In genomic region chr17:4534928-4535666, GRCh38 we compare ENCODE assay signal across 14 cellular contexts. TPM values are rescaled to one million over a fixed set of nuclear protein-coding genes. Genes with fewer than 3 reads are reported as not detected.
A peak's percentile ranks its signal among the peaks of the same experiment; 100 is the strongest.
DNase-seq lines count a peak whose midpoint lies in the region; ATAC-seq, FAIRE-seq and TF ChIP-seq lines count a peak whose summit lies in the region.
"Had no signal": no experiment of that assay in that cellular context is flagged by ENCODE, and none has a peak within 500 bp of the region (broad histone marks: within the 10 kb centered on the region; RNA-seq: fewer than 3 reads in every experiment).

No MANE protein-coding gene starts in this region.

- H3K79me2 ChIP-seq in H1 (ENCODE audit: control insufficient read depth in 1 of 2, insufficient read depth in 2 of 2, low read length in 2 of 2) (no peaks in the 10 kb centered on the region), GM23248 (ENCODE audit: insufficient read depth) (no peaks in the 10 kb centered on the region)

- H3K23me2 ChIP-seq in H1 (ENCODE audit: low read depth, low read length): peaks cover 4% of the 10 kb centered on the region; the same call in 1 of the 2 replicates

- no peaks in the 10 kb centered on the region for H3F3A ChIP-seq in GM23248 (ENCODE audit: insufficient read depth)

- H3K36me3 ChIP-seq in H1 (ENCODE audit: control insufficient read depth in 2 of 4, insufficient read depth in 4 of 4, low read length in 3 of 4) (peaks cover 0 to 16% (median 12%) of the 10 kb centered on the region in 4 experiments; a peak in 5 of 8 replicates), psoas muscle (ENCODE audit: insufficient read depth in 1 of 2, low read depth in 1 of 2) (peaks cover 0 to 25% of the 10 kb centered on the region in 2 donors), GM23248 (ENCODE audit: low read depth) (no peaks in the 10 kb centered on the region)
- H3K36me3 ChIP-seq: SJCRH30 had no signal

- peak overlapping the region; percentile 14 for H3K27ac ChIP-seq in right cardiac atrium (ENCODE audit: low read length)
- H3K27ac ChIP-seq in H1 (ENCODE audit: low read depth, low read length): no peak overlapping the region
- no peak overlapping the region for H3K27ac ChIP-seq in psoas muscle
- no peak overlapping the region for H3K27ac ChIP-seq in GM23248
- H3K27ac ChIP-seq: SJCRH30 had no signal

- no peak overlapping the region for H2BK15ac ChIP-seq in H1 (ENCODE audit: low read length)

- no peak overlapping the region for H4K5ac ChIP-seq in H1 (ENCODE audit: insufficient read length, low read depth, low read length)

- ATAC-seq in right cardiac atrium: no peak
- peak in 3 of 4 donors; percentile 1 to 6 (median 4) for ATAC-seq in psoas muscle
- ATAC-seq in GM21619 (IDR thresholded peaks at IDR 0.05; ENCODE audit: unreplicated experiment): no peak

- H2BK20ac ChIP-seq in H1 (ENCODE audit: low read length): no peak overlapping the region

- H3K56ac ChIP-seq in H1 (replicated peaks; ENCODE audit: insufficient read length, low read depth, low read length): no peak overlapping the region

- H4K20me1 ChIP-seq in H1 (replicated peaks in 1 of 2; ENCODE audit: control insufficient read depth in 1 of 2, insufficient read depth in 2 of 2, low read length in 2 of 2) (peaks cover 11 to 13% of the 10 kb centered on the region in 2 experiments), GM23248 (ENCODE audit: insufficient read depth) (no peaks in the 10 kb centered on the region)

- H2AK5ac ChIP-seq in H1 (ENCODE audit: low read depth, low read length): no peak overlapping the region

- H3K23ac ChIP-seq in H1 (ENCODE audit: insufficient read length): no peak overlapping the region

- H3K4me2 ChIP-seq in H1 (ENCODE audit: insufficient read depth in 1 of 2, low read depth in 2 of 2, low read length in 2 of 2) (peak overlapping the region; percentile 61 to 79; a peak in 2 of 4 replicates), GM23248 (ENCODE audit: unreplicated experiment) (no peak overlapping the region)

- H3K79me1 ChIP-seq in H1 (ENCODE audit: low read depth, low read length): no peaks in the 10 kb centered on the region

- H2AFZ ChIP-seq in H1 (ENCODE audit: low read length) (no peak overlapping the region), GM23248 (no peak overlapping the region)

- H3K9me2 ChIP-seq in GM23248 (ENCODE audit: insufficient read depth): no peaks in the 10 kb centered on the region

- DNase-seq in right cardiac atrium (peak in 1 of 3 donors; percentile 22), cardiac septum (ENCODE audit: low spot score) (no peak), H1 (ENCODE audit: low read depth in 1 of 2, low spot score in 2 of 2) (peak in 1 of 2 experiments; percentile 66), psoas muscle (peak in 1 of 2 donors; percentile 16), NCI-H1092 (lab: John Stamatoyannopoulos, UW) (no peak), GM23248 (no peak)
- DNase-seq in activated CD4-positive, alpha-beta T cell treated with anti-CD3 and anti-CD28 coated beads for 4 hours: no peak
- DNase-seq: activated naive CD4-positive, alpha-beta T cell; DMS53; NCI-H2107; SJCRH30 had no signal

- POLR2A ChIA-PET in H1 (lab: Charles Lee; ENCODE audit: partially characterized antibody): interaction anchor here (1.0 to 37.1 kb wide), 6 partner anchors 6 to 122 kb away, joined by 3 to 546 read pairs (median 6); partner anchors contain the start of genes GGT6 and MYBBP1A

- no peak overlapping the region for H3K9ac ChIP-seq in H1 (replicated peaks in 1 of 4; ENCODE audit: extremely low read depth in 1 of 4, low read depth in 3 of 4, low read length in 3 of 4)
- H3K9ac ChIP-seq in GM23248: no peak overlapping the region

- peak overlapping the region; percentile 31; the same call in 1 of the 2 replicates for H4K8ac ChIP-seq in H1 (ENCODE audit: extremely low read depth, insufficient read depth, low read length)

- in situ Hi-C loops in GM23248 (cut with MboI): no loop called here

- no peak for TF ChIP-seq EP300 in H1 (IDR thresholded peaks at IDR 0.05; ENCODE audit: borderline replicate concordance in 1 of 2, low read depth in 2 of 2, low read length in 2 of 2)

- TF ChIP-seq RAD21 in H1 (IDR thresholded peaks at IDR 0.05 in 1 of 2, conservative IDR thresholded peaks at IDR 0.05 in 1 of 2; ENCODE audit: low read depth in 2 of 2, low read length in 2 of 2): no peak

- H3K27me3 ChIP-seq in right cardiac atrium (ENCODE audit: control insufficient read depth, insufficient read depth): no peaks in the 10 kb centered on the region
- peaks cover 0 to 34% (median 19%) of the 10 kb centered on the region in 4 experiments; a peak in 4 of 7 replicates for H3K27me3 ChIP-seq in H1 (replicated peaks in 1 of 4; ENCODE audit: control insufficient read depth in 3 of 4, extremely low read depth in 1 of 4, insufficient read depth in 3 of 4, low read length in 3 of 4)
- H3K27me3 ChIP-seq in psoas muscle (ENCODE audit: insufficient read depth in 3 of 3, low read length in 2 of 3): no peaks in the 10 kb centered on the region
- H3K27me3 ChIP-seq in GM23248 (replicated peaks; ENCODE audit: insufficient read depth): no peaks in the 10 kb centered on the region
- H3K27me3 ChIP-seq: SJCRH30 had no signal

- intact Hi-C loops in right cardiac atrium (cut with DNase I): no loop called here
- intact Hi-C loops in cardiac septum (cut with DNase I): loop anchor here (5.0 kb wide), 1 partner anchor 33 kb away; no protein-coding TSS in a partner anchor
- intact Hi-C loops in psoas muscle (cut with DNase I): no loop called here

- TF ChIP-seq POLR2A in H1 (IDR thresholded peaks at IDR 0.05; ENCODE audit: control extremely low read depth in 1 of 2, low read depth in 2 of 2, low read length in 2 of 2): 0 out of 3 replicates have a peak, but pooled peaks of 1 of the 2 experiments have one; percentile 1

- H3K9me3 ChIP-seq in right cardiac atrium (ENCODE audit: control insufficient read depth, low read length): no peaks in the 10 kb centered on the region
- H3K9me3 ChIP-seq in H1 (ENCODE audit: insufficient read depth in 2 of 2, low read depth in 1 of 2, low read length in 1 of 2): no peaks in the 10 kb centered on the region
- H3K9me3 ChIP-seq in psoas muscle: no peaks in the 10 kb centered on the region
- no peaks in the 10 kb centered on the region for H3K9me3 ChIP-seq in GM23248 (ENCODE audit: low read depth)
- H3K9me3 ChIP-seq: SJCRH30 had no signal

- FAIRE-seq in H1 (lab: Jason Lieb, UNC): no peak

- 83% methylated on average over 27 of the region's 27 CpGs for WGBS in right cardiac atrium
- 79% methylated on average over 26 of the region's 27 CpGs; no CpG with 5 or more reads in 1 of the 2 experiments for WGBS in H1 (ENCODE audit: extremely low coverage in 1 of 2, insufficient coverage in 1 of 2, insufficient read length in 1 of 2, insufficient replicate concordance in 2 of 2, low coverage in 1 of 2, low lambda C conversion rate in 2 of 2, missing lambda C conversion rate in 1 of 2), 2 experiments
- WGBS in psoas muscle, 3 donors: 61 to 67% (median 63%) methylated on average over 25 to 27 of the region's 27 CpGs
- WGBS in GM23248 (ENCODE audit: low coverage in 1 of 2, low lambda C conversion rate in 2 of 2, missing lambda C conversion rate in 2 of 2), 2 experiments: 73 to 76% methylated on average over 19 to 27 of the region's 27 CpGs

- H2BK120ac ChIP-seq in H1 (replicated peaks; ENCODE audit: low read depth, low read length): no peak overlapping the region

- H3K14ac ChIP-seq in H1 (ENCODE audit: insufficient read length): no peak overlapping the region

- no peak overlapping the region for H4K91ac ChIP-seq in H1 (replicated peaks; ENCODE audit: insufficient read length, low read length)

- H3K4me3 ChIP-seq in right cardiac atrium (ENCODE audit: low read length): no peak overlapping the region
- peak overlapping the region in 1 of 4 experiments; percentile 55; a peak in 3 of 8 replicates for H3K4me3 ChIP-seq in H1 (ENCODE audit: extremely low read depth in 1 of 4, insufficient read depth in 2 of 4, low read depth in 3 of 4, low read length in 4 of 4)
- H3K4me3 ChIP-seq in psoas muscle: no peak overlapping the region
- H3K4me3 ChIP-seq in GM23248: no peak overlapping the region
- H3K4me3 ChIP-seq: SJCRH30 had no signal

- peak overlapping the region; percentile 46 for H3K4ac ChIP-seq in H1 (replicated peaks; ENCODE audit: insufficient read length, low read depth, low read length)

- H3K18ac ChIP-seq in H1 (ENCODE audit: extremely low read depth, low read length): peak overlapping the region; percentile 60

- TF ChIP-seq CTCF in H1 (IDR thresholded peaks at IDR 0.05; ENCODE audit: control extremely low read depth in 1 of 3, insufficient read depth in 1 of 3, low read depth in 1 of 3, low read length in 3 of 3) (no peak), psoas muscle (IDR thresholded peaks at IDR 0.05) (no peak)

- CTCF ChIA-PET in H1 (lab: Charles Lee; ENCODE audit: partially characterized antibody): interaction anchor here (0.7 to 3.0 kb wide), 5 partner anchors 8 to 60 kb away, joined by 3 to 12 read pairs (median 3); partner anchors contain the start of genes GGT6 and SPNS2

- H2BK5ac ChIP-seq in H1 (ENCODE audit: low read depth, low read length): no peak overlapping the region

- H2BK12ac ChIP-seq in H1 (ENCODE audit: low read depth, low read length): 0 out of 2 replicates have a peak overlapping the region, but pooled peaks have one; percentile 29

- H3K4me1 ChIP-seq in right cardiac atrium (ENCODE audit: control insufficient read depth, insufficient read depth, low read length): peaks cover 22% of the 10 kb centered on the region
- peaks cover 0 to 29% (median 16%) of the 10 kb centered on the region in 4 experiments; a peak in 6 of 7 replicates for H3K4me1 ChIP-seq in H1 (replicated peaks in 1 of 4; ENCODE audit: control insufficient read depth in 3 of 4, insufficient read depth in 4 of 4, low read length in 3 of 4)
- peaks cover 17% of the 10 kb centered on the region for H3K4me1 ChIP-seq in psoas muscle
- H3K4me1 ChIP-seq in GM23248 (ENCODE audit: insufficient read depth): no peaks in the 10 kb centered on the region
- H3K4me1 ChIP-seq: SJCRH30 had no signal

RNA-seq across cellular contexts. Expression of gene MYBBP1A, which starts 20.1 kb away (rescaled TPM):
- total RNA-seq in right cardiac atrium (10 to 100 TPM; 18.4 to 28.5 (median 23.1) TPM), cardiac septum (26.1 TPM), psoas muscle (10 to 100 TPM; 31.3 to 63.2 (median 46.3) TPM)
- polyA plus RNA-seq in right cardiac atrium (15.9 TPM), H1 (2011; rRNA removed) (46.8 and 79.9 TPM in 2 replicates), psoas muscle (10 to 100 TPM; 28.5 to 54.4 (median 35.5) TPM), GM23248 (2016; fragmentation: Nextera tagmentation; extraction: Ambion mirVana) (41.8 and 42.4 TPM in 2 replicates)
- total RNA-seq in H1 (2021; fragmentation: NEBNext Ultra II Directional; extraction: Animal tissue kit (Norgen Biotek cat#: 25700)): 151 and 153 TPM in 2 replicates
- polyA plus RNA-seq in H1 (2011; cell fraction: cytosol; rRNA removed): 58.4 TPM
- polyA plus RNA-seq in H1 (2011; cell fraction: nucleus; rRNA removed): 266 TPM
- 98.7 to 125 TPM (median 120 TPM) in 4 replicates for polyA plus RNA-seq in H1 (2012, experiment 1 of 2)
- polyA plus RNA-seq in H1 (2012, experiment 2 of 2): 114 TPM
- 74.0 TPM for polyA plus RNA-seq in H1 (2013, experiment 1 of 2)
- 63.6 TPM for polyA plus RNA-seq in H1 (2013, experiment 2 of 2)
- 87.5 and 109 TPM in 2 replicates for polyA minus RNA-seq in H1 (2011; rRNA and poly(A)+ RNA removed)
- polyA minus RNA-seq in H1 (2011; cell fraction: cytosol; rRNA and poly(A)+ RNA removed): 88.4 TPM
- polyA minus RNA-seq in H1 (2011; cell fraction: nucleus; rRNA and poly(A)+ RNA removed): 116 TPM
- total RNA-seq in GM23248 (2014; rRNA removed; shearing (Covaris generic)): 51.7 and 56.4 TPM in 2 replicates

RNA-seq across cellular contexts. Expression of gene GGT6, which starts 25.3 kb away (rescaled TPM):
- total RNA-seq in right cardiac atrium (not detected), cardiac septum (not detected), psoas muscle (not detected)
- polyA plus RNA-seq in right cardiac atrium (not detected), H1 (2011; rRNA removed) (0.18 and 0.30 TPM in 2 replicates), psoas muscle (under 1 TPM in 1 of 3 donors, not detected in 2; 0.03 TPM), GM23248 (2016; fragmentation: Nextera tagmentation; extraction: Ambion mirVana) (not detected in 2 replicates)
- total RNA-seq in H1 (2021; fragmentation: NEBNext Ultra II Directional; extraction: Animal tissue kit (Norgen Biotek cat#: 25700)): not detected in 2 replicates
- polyA plus RNA-seq in H1 (2011; cell fraction: cytosol; rRNA removed): 0.16 TPM
- 0.04 TPM for polyA plus RNA-seq in H1 (2011; cell fraction: nucleus; rRNA removed)
- 0.11 to 0.15 TPM in 2 of 4 replicates, not detected in the others for polyA plus RNA-seq in H1 (2012, experiment 1 of 2)
- polyA plus RNA-seq in H1 (2012, experiment 2 of 2): not detected
- 0.02 TPM for polyA plus RNA-seq in H1 (2013, experiment 1 of 2)
- 0.07 TPM for polyA plus RNA-seq in H1 (2013, experiment 2 of 2)
- 0.09 TPM in 1 of 2 replicates, not detected in the other for polyA minus RNA-seq in H1 (2011; rRNA and poly(A)+ RNA removed)
- not detected for polyA minus RNA-seq in H1 (2011; cell fraction: cytosol; rRNA and poly(A)+ RNA removed)
- 0.90 TPM for polyA minus RNA-seq in H1 (2011; cell fraction: nucleus; rRNA and poly(A)+ RNA removed)
- not detected in 2 replicates for total RNA-seq in GM23248 (2014; rRNA removed; shearing (Covaris generic))
- total RNA-seq: activated CD8-positive, alpha-beta memory T cell treated with anti-CD3 and anti-CD28 coated beads for 36 hours; M059J; SJCRH30 had no signal

RNA-seq across cellular contexts. Expression of gene SPNS2, which starts 36.4 kb away (rescaled TPM):
- total RNA-seq in right cardiac atrium (10 to 100 TPM in 2 of 4 donors, 1 to 10 TPM in 2; 9.6 to 12.7 (median 10.3) TPM), cardiac septum (10.3 TPM), psoas muscle (1 to 10 TPM; 3.5 to 7.1 (median 6.3) TPM)
- polyA plus RNA-seq in right cardiac atrium (16.2 TPM), H1 (2011; rRNA removed) (1.2 and 1.9 TPM in 2 replicates), psoas muscle (10 to 100 TPM in 1 of 3 donors, 1 to 10 TPM in 2; 6.0 to 10.6 (median 7.4) TPM), GM23248 (2016; fragmentation: Nextera tagmentation; extraction: Ambion mirVana) (0.29 TPM in 1 of 2 replicates, not detected in the other)
- 0.98 and 1.5 TPM in 2 replicates for total RNA-seq in H1 (2021; fragmentation: NEBNext Ultra II Directional; extraction: Animal tissue kit (Norgen Biotek cat#: 25700))
- polyA plus RNA-seq in H1 (2011; cell fraction: cytosol; rRNA removed): 1.5 TPM
- 2.6 TPM for polyA plus RNA-seq in H1 (2011; cell fraction: nucleus; rRNA removed)
- 0.51 to 1.6 TPM (median 1.4 TPM) in 4 replicates for polyA plus RNA-seq in H1 (2012, experiment 1 of 2)
- polyA plus RNA-seq in H1 (2012, experiment 2 of 2): 1.4 TPM
- 0.77 TPM for polyA plus RNA-seq in H1 (2013, experiment 1 of 2)
- polyA plus RNA-seq in H1 (2013, experiment 2 of 2): 0.83 TPM
- polyA minus RNA-seq in H1 (2011; rRNA and poly(A)+ RNA removed): 0.35 and 1.6 TPM in 2 replicates
- 0.59 TPM for polyA minus RNA-seq in H1 (2011; cell fraction: cytosol; rRNA and poly(A)+ RNA removed)
- polyA minus RNA-seq in H1 (2011; cell fraction: nucleus; rRNA and poly(A)+ RNA removed): 1.5 TPM
- total RNA-seq in GM23248 (2014; rRNA removed; shearing (Covaris generic)): not detected in 2 replicates

RNA-seq across cellular contexts. Expression of gene SMTNL2, which starts 49.2 kb away (rescaled TPM):
- total RNA-seq in right cardiac atrium (10 to 100 TPM; 10.7 to 20.8 (median 14.2) TPM), cardiac septum (8.1 TPM), psoas muscle (100 to 1,000 TPM; 248 to 524 (median 400) TPM)
- polyA plus RNA-seq in right cardiac atrium (5.8 TPM), H1 (2011; rRNA removed) (3.6 and 4.6 TPM in 2 replicates), psoas muscle (100 to 1,000 TPM in 2 of 3 donors, 10 to 100 TPM in 1; 20.7 to 318 (median 210) TPM), GM23248 (2016; fragmentation: Nextera tagmentation; extraction: Ambion mirVana) (not detected in 2 replicates)
- 3.7 and 4.5 TPM in 2 replicates for total RNA-seq in H1 (2021; fragmentation: NEBNext Ultra II Directional; extraction: Animal tissue kit (Norgen Biotek cat#: 25700))
- 3.4 TPM for polyA plus RNA-seq in H1 (2011; cell fraction: cytosol; rRNA removed)
- polyA plus RNA-seq in H1 (2011; cell fraction: nucleus; rRNA removed): 4.5 TPM
- 3.3 to 6.3 TPM (median 4.1 TPM) in 4 replicates for polyA plus RNA-seq in H1 (2012, experiment 1 of 2)
- 4.5 TPM for polyA plus RNA-seq in H1 (2012, experiment 2 of 2)
- 2.9 TPM for polyA plus RNA-seq in H1 (2013, experiment 1 of 2)
- polyA plus RNA-seq in H1 (2013, experiment 2 of 2): 2.2 TPM
- polyA minus RNA-seq in H1 (2011; rRNA and poly(A)+ RNA removed): 3.0 and 3.1 TPM in 2 replicates
- polyA minus RNA-seq in H1 (2011; cell fraction: cytosol; rRNA and poly(A)+ RNA removed): 4.0 TPM
- 2.3 TPM for polyA minus RNA-seq in H1 (2011; cell fraction: nucleus; rRNA and poly(A)+ RNA removed)
- not detected in 2 replicates for total RNA-seq in GM23248 (2014; rRNA removed; shearing (Covaris generic))
- total RNA-seq: activated CD8-positive, alpha-beta memory T cell treated with anti-CD3 and anti-CD28 coated beads for 36 hours; M059J; SJCRH30 had no signal

Comparison
In these comparisons a context has a peak if more than half of its experiments do, and no peak if none do; other contexts are left out.
1. ATAC-seq: peak in psoas muscle (3 of 4); none in right cardiac atrium (0 of 2) and GM21619 (single experiment).